In genomic region chr3:124177070-124177469, GRCh38 we compare ENCODE assay signal across 21 cellular contexts.
DNase-seq lines count a peak whose midpoint lies in the region; ATAC-seq and TF ChIP-seq lines count a peak whose summit lies in the region.
"Had no signal": no experiment of that assay in that cellular context is flagged by ENCODE, and none has a peak within 500 bp of the region (broad histone marks: within the 10 kb centered on the region; RNA-seq: fewer than 3 reads in every experiment).

No MANE protein-coding gene starts in this region.

- H3K36me3 Mint-ChIP-seq in neural crest cell (ENCODE audit: low read depth): peaks cover 6% of the 10 kb centered on the region
- H3K36me3 Mint-ChIP-seq: CD14-positive monocyte; CD8-positive, alpha-beta memory T cell had no signal

- peaks cover 10% of the 10 kb centered on the region for H3K4me1 Mint-ChIP-seq in neural crest cell
- H3K4me1 Mint-ChIP-seq: CD14-positive monocyte; CD8-positive, alpha-beta memory T cell had no signal

- ATAC-seq in heart left ventricle: no peak
- ATAC-seq: GM23338 had no signal

- peaks cover 5% of the 10 kb centered on the region for H3K9me3 Mint-ChIP-seq in neural crest cell
- H3K9me3 Mint-ChIP-seq: CD4-positive, alpha-beta T cell; GM23338; HFFc6 had no signal

- H3K4me1 ChIP-seq in heart left ventricle (peaks cover 0 to 21% (median 7%) of the 10 kb centered on the region in 12 donors), stomach smooth muscle (ENCODE audit: control insufficient read depth, insufficient read depth, low read length) (peaks cover 25% of the 10 kb centered on the region)
- H3K4me1 ChIP-seq: BLaER1 treated with 17β-estradiol and CSF1 and Interleukin-3, amounts not matched to agents 10 nM and 100 nM; HAP-1 had no signal

- TF ChIP-seq POLR2A in heart left ventricle (IDR thresholded peaks at IDR 0.05): no peak

- WGBS in heart left ventricle, 4 donors: 76 to 96% (median 81%) methylated on average over 2 of the region's 2 CpGs

- no peak overlapping the region for H3K27ac ChIP-seq in heart left ventricle
- H3K27ac ChIP-seq in stomach smooth muscle (ENCODE audit: low read length): peak overlapping the region; percentile 31
- H3K27ac ChIP-seq: 22Rv1; BLaER1 treated with 17β-estradiol and CSF1 and Interleukin-3, amounts not matched to agents 10 nM and 100 nM had no signal

- H3K36me3 ChIP-seq in heart left ventricle (no peaks in the 10 kb centered on the region), stomach smooth muscle (ENCODE audit: control insufficient read depth in 2 of 2, insufficient read depth in 2 of 2, low read length in 2 of 2) (no peaks in the 10 kb centered on the region), MG63 (no peaks in the 10 kb centered on the region)
- H3K36me3 ChIP-seq: BLaER1 treated with 17β-estradiol and CSF1 and Interleukin-3, amounts not matched to agents 10 nM and 100 nM; HAP-1 had no signal

- peak; percentile 24 for DNase-seq in cardiac septum (ENCODE audit: low spot score)
- DNase-seq in heart left ventricle: no peak
- peak; percentile 62 for DNase-seq in medulla oblongata (ENCODE audit: extremely low spot score)
- DNase-seq in neural crest cell (ENCODE audit: low read depth, low spot score): no peak
- DNase-seq in NCI-H1436 treated with DMSO at 0.1 percent for 48 hours (lab: John Stamatoyannopoulos, UW): no peak
- no peak for DNase-seq in MG63
- no peak for DNase-seq in stimulated activated naive CD4-positive, alpha-beta T cell (lab: John Stamatoyannopoulos, UW)
- DNase-seq: BE2C; CD4-positive, alpha-beta T cell; CD8-positive, alpha-beta memory T cell; DMS 273 treated with DMSO at 0.1 percent for 48 hours; DMS79; EL; GF-D8; HFFc6 had no signal

- H3K4me3 Mint-ChIP-seq in neural crest cell: no peak overlapping the region
- H3K4me3 Mint-ChIP-seq: CD14-positive monocyte; CD4-positive, alpha-beta T cell; CD8-positive, alpha-beta memory T cell; GM23338; HFFc6 had no signal

- H3K9me3 ChIP-seq in heart left ventricle: no peaks in the 10 kb centered on the region
- H3K9me3 ChIP-seq in stomach smooth muscle (ENCODE audit: control insufficient read depth in 2 of 2, low read length in 2 of 2): no peaks in the 10 kb centered on the region
- no peaks in the 10 kb centered on the region for H3K9me3 ChIP-seq in MG63
- H3K9me3 ChIP-seq: BE2C, HAP-1 had no signal

- peak overlapping the region; percentile 39 for H3K27ac Mint-ChIP-seq in neural crest cell (ENCODE audit: unreplicated experiment)
- H3K27ac Mint-ChIP-seq: CD14-positive monocyte; CD4-positive, alpha-beta T cell; GM23338; HFFc6 had no signal

- no peaks in the 10 kb centered on the region for H3K27me3 Mint-ChIP-seq in neural crest cell (ENCODE audit: low read depth)
- H3K27me3 Mint-ChIP-seq: CD4-positive, alpha-beta T cell had no signal

- intact Hi-C loops in cardiac septum (cut with DNase I): no loop called here
- intact Hi-C loops in heart left ventricle (cut with DNase I): no loop called here

- H3K4me3 ChIP-seq in heart left ventricle (no peak overlapping the region), stomach smooth muscle (ENCODE audit: low read length in 2 of 2) (no peak overlapping the region), MG63 (no peak overlapping the region)
- H3K4me3 ChIP-seq: BLaER1 treated with 17β-estradiol and CSF1 and Interleukin-3, amounts not matched to agents 10 nM and 100 nM; GM23338; HAP-1 had no signal

- H3K27me3 ChIP-seq in heart left ventricle (no peaks in the 10 kb centered on the region), stomach smooth muscle (ENCODE audit: control insufficient read depth in 1 of 2, insufficient read depth in 2 of 2, low read length in 2 of 2) (no peaks in the 10 kb centered on the region), MG63 (no peaks in the 10 kb centered on the region; the same call in 1 of the 2 replicates)
- H3K27me3 ChIP-seq: BE2C; BLaER1 treated with 17β-estradiol and CSF1 and Interleukin-3, amounts not matched to agents 10 nM and 100 nM had no signal

- no peak overlapping the region for H3K9ac ChIP-seq in stomach smooth muscle (ENCODE audit: low read length in 2 of 2)
- H3K9ac ChIP-seq: BLaER1 treated with 17β-estradiol and CSF1 and Interleukin-3, amounts not matched to agents 10 nM and 100 nM had no signal

- no peak for TF ChIP-seq CTCF in heart left ventricle (IDR thresholded peaks at IDR 0.05)
- no peak for TF ChIP-seq CTCF in neural crest cell (conservative IDR thresholded peaks at IDR 0.05)

Comparison
In these comparisons a context has a peak if more than half of its experiments do, and no peak if none do; other contexts are left out.
1. DNase-seq: peak in cardiac septum (single experiment) and medulla oblongata (single experiment); none in heart left ventricle (0 of 5), neural crest cell (single experiment), NCI-H1436 treated with DMSO at 0.1 percent for 48 hours (single experiment), MG63 (single experiment) and stimulated activated naive CD4-positive, alpha-beta T cell (0 of 6).